In genomic region chr6:15682965-15683822, GRCh38 we compare ENCODE assay signal across 1 cellular context.
TF ChIP-seq lines count a peak whose summit lies in the region.

No MANE protein-coding gene starts in this region.

TF ChIP-seq in K562, 482 proteins besides CTCF, POLR2A, EP300 and RAD21 (continued from another document):
- peak; percentile 24; the same call in 1 of the 2 replicates for TF ChIP-seq SMARCA5 (IDR thresholded peaks at IDR 0.05)
- TF ChIP-seq ZNF764 (CRISPR knock-in tag; IDR thresholded peaks at IDR 0.05; ENCODE audit: low read depth): no peak
- peak in 1 of 2 experiments; percentile 23 for TF ChIP-seq AFF1 (IDR thresholded peaks at IDR 0.05; ENCODE audit: low read depth in 1 of 2, partially characterized antibody in 2 of 2)
- TF ChIP-seq ARID1B (IDR thresholded peaks at IDR 0.05): peak; percentile 19; the same call in 1 of the 2 replicates
- 0 out of 2 replicates have a peak, but pooled peaks have one; percentile 15 for TF ChIP-seq ATF7 (IDR thresholded peaks at IDR 0.05)
- no peak for TF ChIP-seq BMI1 (IDR thresholded peaks at IDR 0.05; ENCODE audit: low read length)
- 0 out of 4 replicates have a peak, but pooled peaks of 1 of the 2 experiments have one; percentile 19 for TF ChIP-seq HDAC1 (IDR thresholded peaks at IDR 0.05)
- TF ChIP-seq ESRRB (CRISPR knock-in tag; IDR thresholded peaks at IDR 0.05; ENCODE audit: borderline replicate concordance): no peak
- peak; percentile 22 for TF ChIP-seq RBM25 (IDR thresholded peaks at IDR 0.05; ENCODE audit: low read depth, low read length, severe bottlenecking)
- no peak for TF ChIP-seq NKRF (IDR thresholded peaks at IDR 0.05; ENCODE audit: borderline replicate concordance)
- peak; percentile 42; the same call in 1 of the 2 replicates for TF ChIP-seq BCOR (IDR thresholded peaks at IDR 0.05)
- TF ChIP-seq TRIM24 (IDR thresholded peaks at IDR 0.05): peak in 1 of 2 experiments; percentile 34; a peak in 1 of 4 replicates
- TF ChIP-seq MBD1 (CRISPR knock-in tag; IDR thresholded peaks at IDR 0.05): no peak
- TF ChIP-seq CBFA2T3 (IDR thresholded peaks at IDR 0.05): peak; percentile 57
- TF ChIP-seq BRD4 (IDR thresholded peaks at IDR 0.05): no peak
- TF ChIP-seq MBD2 (IDR thresholded peaks at IDR 0.05; ENCODE audit: borderline replicate concordance, low read depth): no peak
- TF ChIP-seq KDM1A (IDR thresholded peaks at IDR 0.05): peak; percentile 14 to 31; a peak in 2 of 4 replicates
- TF ChIP-seq ZNF3 (CRISPR knock-in tag; IDR thresholded peaks at IDR 0.05): peak; percentile 82
- TF ChIP-seq ZFP36 (IDR thresholded peaks at IDR 0.05; ENCODE audit: low read depth, low read length, partially characterized antibody): peak; percentile 27
- TF ChIP-seq NRF1 (conservative IDR thresholded peaks at IDR 0.05 in 1 of 2, IDR thresholded peaks at IDR 0.05 in 1 of 2): 0 out of 4 replicates have a peak, but pooled peaks of 1 of the 2 experiments have one; percentile 16
TF ChIP-seq in K562: peak in this region for 14.
